16 cellular contexts compared by ENCODE assay signal in the genomic region with DNA sequence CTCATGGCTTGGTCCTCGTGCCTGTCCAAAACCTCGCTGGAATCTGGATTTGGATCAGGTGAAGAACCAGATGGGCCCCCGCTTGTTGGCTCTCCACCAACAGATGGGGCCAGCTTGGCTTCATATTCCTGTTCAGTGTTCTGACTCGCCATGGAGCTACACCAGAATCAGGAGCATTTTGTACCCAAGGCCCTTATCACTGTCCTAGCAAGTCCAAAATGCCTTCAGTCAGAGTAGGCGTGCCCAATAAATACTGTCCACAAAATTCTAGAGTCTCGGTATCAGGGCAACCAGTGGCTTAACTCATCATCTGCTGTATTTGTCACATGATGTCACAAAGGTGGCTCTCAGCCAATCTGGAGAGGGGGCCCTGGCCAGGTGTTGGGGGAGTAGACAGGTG. TPM values are rescaled to one million over a fixed set of nuclear protein-coding genes. Genes with fewer than 3 reads are reported as not detected.
"Had no signal": no experiment of that assay in that cellular context is flagged by ENCODE, and none has a peak within 500 bp of the region (broad histone marks: within the 10 kb centered on the region; RNA-seq: fewer than 3 reads in every experiment).

A gene with protein sequence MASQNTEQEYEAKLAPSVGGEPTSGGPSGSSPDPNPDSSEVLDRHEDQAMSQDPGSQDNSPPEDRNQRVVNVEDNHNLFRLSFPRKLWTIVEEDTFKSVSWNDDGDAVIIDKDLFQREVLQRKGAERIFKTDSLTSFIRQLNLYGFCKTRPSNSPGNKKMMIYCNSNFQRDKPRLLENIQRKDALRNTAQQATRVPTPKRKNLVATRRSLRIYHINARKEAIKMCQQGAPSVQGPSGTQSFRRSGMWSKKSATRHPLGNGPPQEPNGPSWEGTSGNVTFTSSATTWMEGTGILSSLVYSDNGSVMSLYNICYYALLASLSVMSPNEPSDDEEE (minus strand): TSS at position 224 of the 400 bp plus-strand sequence. CDS start 72 bp downstream, at position 152.

RNA-seq across cellular contexts. Expression of the gene that starts here (rescaled TPM):
- total RNA-seq: natural killer cell treated with Interleukin-12 subunit alpha and Interleukin-12 subunit beta and Interleukin-15 and Interleukin-18, amount 100 ng/mL, for 72 hours; neural crest cell; omental fat pad; osteocyte; pancreas; posterior vena cava; pulmonary artery endothelial cell; right atrium auricular region; sciatic nerve; smooth muscle cell; spleen; suprapubic skin; transverse colon; upper lobe of right lung; urinary bladder; uterus had no signal
- polyA plus RNA-seq: pancreas, smooth muscle cell, urinary bladder had no signal
